ENCODE assay signal across 29 cellular contexts in genomic region chr3:64239841-64240240, GRCh38. TPM values are rescaled to one million over a fixed set of nuclear protein-coding genes. Genes with fewer than 3 reads are reported as not detected.
A peak's percentile ranks its signal among the peaks of the same experiment; 100 is the strongest.
DNase-seq lines count a peak whose midpoint lies in the region; ATAC-seq and TF ChIP-seq lines count a peak whose summit lies in the region.
"Had no signal": no experiment of that assay in that cellular context is flagged by ENCODE, and none has a peak within 500 bp of the region (broad histone marks: within the 10 kb centered on the region; RNA-seq: fewer than 3 reads in every experiment).

No MANE protein-coding gene starts in this region.

- H2BK5ac ChIP-seq in mesendoderm (ENCODE audit: low read length): no peak overlapping the region

- H4K20me1 ChIP-seq in smooth muscle cell (ENCODE audit: low read depth): peaks cover 66% of the 10 kb centered on the region
- H4K20me1 ChIP-seq: BLaER1 had no signal

- H3K9me3 ChIP-seq in Caco-2: no peaks in the 10 kb centered on the region
- no peaks in the 10 kb centered on the region for H3K9me3 ChIP-seq in smooth muscle cell (replicated peaks; ENCODE audit: low read depth)
- H3K9me3 ChIP-seq: colonic mucosa, SJCRH30, testis had no signal

- H3K27ac ChIP-seq in RWPE1 (peak overlapping the region; percentile 90), mesendoderm (ENCODE audit: low read depth, low read length) (peak overlapping the region; percentile 46), smooth muscle cell (ENCODE audit: low read depth) (peak overlapping the region; percentile 87)
- H3K27ac ChIP-seq: BLaER1, colonic mucosa, epithelial cell of prostate, VCaP had no signal

- CTCF ChIA-PET in Caco-2 (lab: Charles Lee): no interaction called here
- CTCF ChIA-PET in RWPE1 (lab: Yijun Ruan, JAX): no interaction called here

- H4K8ac ChIP-seq in mesendoderm (ENCODE audit: low read depth, low read length): no peak overlapping the region

- H3K4me3 ChIP-seq in Caco-2 (ENCODE audit: low read depth, low read length) (no peak overlapping the region), mesendoderm (ENCODE audit: low read length) (no peak overlapping the region), smooth muscle cell (no peak overlapping the region)
- H3K4me3 ChIP-seq: BLaER1, cardiac muscle cell, colonic mucosa, skin epidermis, testis had no signal

- H3K79me2 ChIP-seq in mesendoderm (ENCODE audit: control insufficient read depth, insufficient read depth, low read length) (no peaks in the 10 kb centered on the region), smooth muscle cell (ENCODE audit: low read depth) (peaks cover 60% of the 10 kb centered on the region)

- ATAC-seq in HG02884 (IDR thresholded peaks at IDR 0.05; ENCODE audit: unreplicated experiment): no peak
- ATAC-seq: activated CD8-positive, alpha-beta T cell treated with anti-CD3 and anti-CD28 coated beads, Interleukin-2, amount 10 ng/mL, durations not matched to agents 7 days and 5 days; naive thymus-derived CD8-positive, alpha-beta T cell had no signal

- peaks cover 7% of the 10 kb centered on the region for H3K9me3 Mint-ChIP-seq in Caco-2 (ENCODE audit: unreplicated experiment)

- H3K27me3 ChIP-seq in Caco-2 (replicated peaks; ENCODE audit: control insufficient read depth, insufficient read depth, low read length): no peaks in the 10 kb centered on the region
- no peaks in the 10 kb centered on the region for H3K27me3 ChIP-seq in mesendoderm (ENCODE audit: insufficient read depth, low read length, poor library complexity)
- H3K27me3 ChIP-seq in smooth muscle cell (ENCODE audit: low read depth): no peaks in the 10 kb centered on the region
- H3K27me3 ChIP-seq: BLaER1, cardiac muscle cell, colonic mucosa, SJCRH30, testis had no signal

- no peaks in the 10 kb centered on the region for H3K36me3 ChIP-seq in Caco-2 (ENCODE audit: control insufficient read depth, insufficient read depth, low read length)
- no peaks in the 10 kb centered on the region for H3K36me3 ChIP-seq in mesendoderm (ENCODE audit: control insufficient read depth, insufficient read depth, low read length)
- H3K36me3 ChIP-seq in smooth muscle cell (ENCODE audit: low read depth): peaks cover 3% of the 10 kb centered on the region
- H3K36me3 ChIP-seq: BLaER1, cardiac muscle cell, colonic mucosa, SJCRH30 had no signal

- H3K4ac ChIP-seq in mesendoderm (ENCODE audit: low read depth, low read length): no peak overlapping the region

- peaks cover 6% of the 10 kb centered on the region for H3K36me3 Mint-ChIP-seq in Caco-2 (ENCODE audit: insufficient read depth, unreplicated experiment)
- H3K36me3 Mint-ChIP-seq: activated naive CD8-positive, alpha-beta T cell; naive thymus-derived CD8-positive, alpha-beta T cell had no signal

- H3K27ac Mint-ChIP-seq in Caco-2 (ENCODE audit: unreplicated experiment): peak overlapping the region; percentile 94
- H3K27ac Mint-ChIP-seq: activated CD8-positive, alpha-beta T cell treated with anti-CD3 and anti-CD28 coated beads, Interleukin-2, amount 10 ng/mL, durations not matched to agents 7 days and 5 days; activated naive CD8-positive, alpha-beta T cell; naive thymus-derived CD8-positive, alpha-beta T cell had no signal

- peaks cover 4% of the 10 kb centered on the region for H3F3A ChIP-seq in smooth muscle cell (ENCODE audit: low read depth)

- DNase-seq in Caco-2 (no peak), RWPE1 (ENCODE audit: low spot score) (no peak), mesendoderm (no peak), smooth muscle cell (lab: John Stamatoyannopoulos, UW; ENCODE audit: unreplicated experiment) (no peak), HUDEP-2 (lab: John Stamatoyannopoulos, UW; ENCODE audit: unreplicated experiment in 76 of 76) (no peak), NCI-H524 treated with DMSO at 0.1 percent for 48 hours (lab: John Stamatoyannopoulos, UW) (no peak)
- no peak for DNase-seq in stimulated activated CD4-positive, alpha-beta T cell treated with anti-CD3 and anti-CD28 coated beads, Interleukin-2, amount 100 ng/mL, for 48 hours
- DNase-seq: activated CD4-positive, alpha-beta T cell treated with anti-CD3 and anti-CD28 coated beads for 4 hours; activated CD8-positive, alpha-beta T cell treated with anti-CD3 and anti-CD28 coated beads, Interleukin-2, amount 10 ng/mL, durations not matched to agents 7 days and 5 days; activated T-cell treated with anti-CD3 and anti-CD28 coated beads for 4 hours; aorta; DMS53; effector CD4-positive, alpha-beta T cell; HCEC 1CT; islet precursor cell; left ventricle myocardium inferior; naive thymus-derived CD8-positive, alpha-beta T cell; stimulated activated naive CD4-positive, alpha-beta T cell; SW 1271 had no signal

- H3K23ac ChIP-seq in mesendoderm (ENCODE audit: low read length): no peak overlapping the region

- no peak overlapping the region for H4K5ac ChIP-seq in mesendoderm (ENCODE audit: low read length)

- H3K9ac ChIP-seq in mesendoderm (ENCODE audit: low read length) (no peak overlapping the region), smooth muscle cell (ENCODE audit: low read depth) (no peak overlapping the region)
- H3K9ac ChIP-seq: BLaER1 had no signal

- intact Hi-C loops in Caco-2 (cut with micrococcal nuclease; ENCODE audit: unreplicated experiment): no loop called here

- no peak overlapping the region for H2BK120ac ChIP-seq in mesendoderm (ENCODE audit: low read depth, low read length)

- peak overlapping the region; percentile 89 for H2AK5ac ChIP-seq in mesendoderm (ENCODE audit: low read length)

- H3K4me3 Mint-ChIP-seq in Caco-2 (ENCODE audit: unreplicated experiment): no peak overlapping the region
- H3K4me3 Mint-ChIP-seq: activated CD8-positive, alpha-beta T cell treated with anti-CD3 and anti-CD28 coated beads, Interleukin-2, amount 10 ng/mL, durations not matched to agents 7 days and 5 days; activated naive CD8-positive, alpha-beta T cell; naive thymus-derived CD8-positive, alpha-beta T cell had no signal

- H3K4me1 Mint-ChIP-seq in Caco-2 (ENCODE audit: low read depth, unreplicated experiment): peaks cover 27% of the 10 kb centered on the region
- H3K4me1 Mint-ChIP-seq: naive thymus-derived CD8-positive, alpha-beta T cell had no signal

- POLR2A ChIA-PET in Caco-2 (lab: Charles Lee): no interaction called here
- POLR2A ChIA-PET in RWPE1 (lab: Yijun Ruan, JAX; ENCODE audit: low non-redundant PET): no interaction called here

- no peaks in the 10 kb centered on the region for H3K27me3 Mint-ChIP-seq in Caco-2 (ENCODE audit: insufficient read depth, unreplicated experiment)

- H3K4me1 ChIP-seq in Caco-2 (peaks cover 61% of the 10 kb centered on the region), mesendoderm (ENCODE audit: control insufficient read depth, low read depth, low read length) (peaks cover 6% of the 10 kb centered on the region), smooth muscle cell (ENCODE audit: low read depth) (peaks cover 14% of the 10 kb centered on the region)
- H3K4me1 ChIP-seq: BLaER1, colonic mucosa had no signal

- BruUV-seq in Caco-2 (replicated peaks; lab: Mats Ljungman, UMichigan): no TSS peak

- no peaks in the 10 kb centered on the region for H3K79me1 ChIP-seq in mesendoderm (ENCODE audit: low read length)

- H3K18ac ChIP-seq in mesendoderm (ENCODE audit: low read length): peak overlapping the region; percentile 94

- TF ChIP-seq CTCF in Caco-2 (IDR thresholded peaks at IDR 0.05; ENCODE audit: insufficient read depth in 1 of 2, low read depth in 1 of 2, low read length in 1 of 2, severe bottlenecking in 1 of 2, unreplicated experiment in 1 of 2): no peak
- no peak for TF ChIP-seq CTCF in RWPE1 (conservative IDR thresholded peaks at IDR 0.05; ENCODE audit: low read depth)
- no peak for TF ChIP-seq CTCF in smooth muscle cell (IDR thresholded peaks at IDR 0.05; ENCODE audit: borderline replicate concordance, insufficient read depth, poor library complexity, severe bottlenecking)

- no CpG with 5 or more reads among the region's 5 CpGs for WGBS in mesendoderm (ENCODE audit: extremely low coverage, insufficient coverage, low lambda C conversion rate)
- 92% methylated on average over 4 of the region's 5 CpGs for WGBS in smooth muscle cell (ENCODE audit: low lambda C conversion rate)

- no peak overlapping the region for H3K56ac ChIP-seq in mesendoderm (ENCODE audit: low read length)

- H2AFZ ChIP-seq in smooth muscle cell (ENCODE audit: low read depth): no peak overlapping the region

- no peak overlapping the region for H3K4me2 ChIP-seq in mesendoderm (ENCODE audit: low read length)
- H3K4me2 ChIP-seq in smooth muscle cell: peak overlapping the region; percentile 67
- H3K4me2 ChIP-seq: BLaER1 had no signal

- no peak overlapping the region for H2BK15ac ChIP-seq in mesendoderm (replicated peaks; ENCODE audit: low read depth)

RNA-seq across cellular contexts. Expression of gene PRICKLE2, which starts 14.6 kb away (rescaled TPM):
- 4.2 and 6.0 TPM in 2 replicates for total RNA-seq in Caco-2 (2022)
- polyA plus RNA-seq in mesendoderm (2013, experiment 1 of 2): 2.3 TPM
- 2.3 TPM for polyA plus RNA-seq in mesendoderm (2013, experiment 2 of 2)
- total RNA-seq in smooth muscle cell: 49.9 and 68.9 TPM in 2 replicates
- polyA plus RNA-seq in smooth muscle cell: 7.8 and 13.3 TPM in 2 replicates
- total RNA-seq: activated CD8-positive, alpha-beta T cell treated with anti-CD3 and anti-CD28 coated beads, Interleukin-2, amount 10 ng/mL, durations not matched to agents 7 days and 5 days; naive thymus-derived CD8-positive, alpha-beta T cell had no signal
- polyA plus RNA-seq: naive thymus-derived CD8-positive, alpha-beta T cell had no signal
